26 cellular contexts compared by ENCODE assay signal in genomic region chr1:239025223-239025622, GRCh38.
DNase-seq lines count a peak whose midpoint lies in the region; ATAC-seq lines count a peak whose summit lies in the region.
"Had no signal": no experiment of that assay in that cellular context is flagged by ENCODE, and none has a peak within 500 bp of the region (broad histone marks: within the 10 kb centered on the region; RNA-seq: fewer than 3 reads in every experiment).

No MANE protein-coding gene starts in this region.

- no peak overlapping the region for H3K27ac ChIP-seq in mesenchymal stem cell (ENCODE audit: low read length, poor library complexity, severe bottlenecking)
- H3K27ac ChIP-seq: parathyroid adenoma, SJCRH30, upper lobe of left lung had no signal

- H3K23ac ChIP-seq in mesenchymal stem cell (ENCODE audit: low read length in 2 of 2), result no peak overlapping the region

- H2BK12ac ChIP-seq in mesenchymal stem cell (ENCODE audit: low read length in 2 of 2), result no peak overlapping the region

- no peak overlapping the region for H2BK120ac ChIP-seq in mesenchymal stem cell (ENCODE audit: low read depth, low read length)

- H3K4me3 ChIP-seq in mesenchymal stem cell (ENCODE audit: insufficient read depth in 1 of 2, low read depth in 1 of 2, low read length in 2 of 2), result no peak overlapping the region
- H3K4me3 ChIP-seq: SJCRH30, smooth muscle cell, upper lobe of left lung had no signal

- no peak overlapping the region for H3K4me2 ChIP-seq in mesenchymal stem cell (ENCODE audit: low read length, poor library complexity, severe bottlenecking)
- H3K4me2 ChIP-seq: smooth muscle cell had no signal

- H3K18ac ChIP-seq in mesenchymal stem cell (ENCODE audit: low read depth in 1 of 2, low read length in 2 of 2), result no peak overlapping the region

- no peak overlapping the region for H4K8ac ChIP-seq in mesenchymal stem cell (ENCODE audit: low read length)

- H2BK15ac ChIP-seq in mesenchymal stem cell (ENCODE audit: low read depth, poor library complexity, severe bottlenecking), result no peak overlapping the region

- no peaks in the 10 kb centered on the region for H3K36me3 ChIP-seq in mesenchymal stem cell (ENCODE audit: control insufficient read depth in 1 of 2, insufficient read depth in 2 of 2, low read depth in 1 of 2, low read length in 2 of 2)
- H3K36me3 ChIP-seq: SJCRH30, upper lobe of left lung had no signal

- no peak overlapping the region for H4K91ac ChIP-seq in mesenchymal stem cell (ENCODE audit: low read length)

- H3K14ac ChIP-seq in mesenchymal stem cell (ENCODE audit: low read length in 2 of 2), result no peak overlapping the region

- no peak overlapping the region for H3K4ac ChIP-seq in mesenchymal stem cell (ENCODE audit: low read depth in 1 of 2, low read length in 2 of 2)

- no peaks in the 10 kb centered on the region for H3K79me1 ChIP-seq in mesenchymal stem cell (replicated peaks; ENCODE audit: low read length, poor library complexity, severe bottlenecking)

- H3K9ac ChIP-seq in mesenchymal stem cell (ENCODE audit: low read length), result no peak overlapping the region
- H3K9ac ChIP-seq: parathyroid adenoma had no signal

- no peaks in the 10 kb centered on the region for H3K4me1 ChIP-seq in mesenchymal stem cell (ENCODE audit: control insufficient read depth, insufficient read depth, low read depth, low read length)
- H3K4me1 ChIP-seq: parathyroid adenoma, SJCRH30, upper lobe of left lung had no signal

- H2BK5ac ChIP-seq in mesenchymal stem cell (ENCODE audit: low read depth, low read length, poor library complexity, severe bottlenecking), result no peak overlapping the region

- no peaks in the 10 kb centered on the region for H3K27me3 ChIP-seq in mesenchymal stem cell (ENCODE audit: control insufficient read depth in 1 of 2, insufficient read depth in 1 of 2, low read length in 2 of 2)
- H3K27me3 ChIP-seq: SJCRH30, upper lobe of left lung had no signal

- 92% methylated on average over 7 of the region's 7 CpGs for WGBS in mesenchymal stem cell

- H3K9me3 ChIP-seq in mesenchymal stem cell (ENCODE audit: control insufficient read depth, low read length), result peaks cover 10% of the 10 kb centered on the region
- H3K9me3 ChIP-seq: SJCRH30, upper lobe of left lung had no signal

- peak; percentile 88 for ATAC-seq in HG02885 (IDR thresholded peaks at IDR 0.05; ENCODE audit: poor library complexity, unreplicated experiment)
- ATAC-seq: activated CD4-positive, alpha-beta T cell treated with anti-CD3 and anti-CD28 coated beads for 36 hours; left colon; Panc1 had no signal

- peak; percentile 24 for DNase-seq in CD1c-positive myeloid dendritic cell (ENCODE audit: extremely low spot score)
- DNase-seq in NAMALWA (ENCODE audit: low spot score), result peak; percentile 3
- peak; percentile 98 for DNase-seq in SKM-1 treated with dmso at 0.1 percent for 144 hours (lab: John Stamatoyannopoulos, UW; ENCODE audit: unreplicated experiment)
- no peak for DNase-seq in mesenchymal stem cell
- DNase-seq in NCI-H82 (lab: John Stamatoyannopoulos, UW), result no peak
- no peak for DNase-seq in anterior cingulate cortex (lab: John Stamatoyannopoulos, UW)
- no peak for DNase-seq in NCI-H1436 (lab: John Stamatoyannopoulos, UW)
- DNase-seq: activated CD4-positive, alpha-beta T cell treated with anti-CD3 and anti-CD28 coated beads for 36 hours; activated CD8-positive, alpha-beta memory T cell treated with anti-CD3 and anti-CD28 coated beads for 24 hours; activated gamma-delta T cell treated with Interleukin-2 at 50 U/mL for 16 hours; activated T-cell treated with anti-CD3 and anti-CD28 coated beads, Interleukin-2, amount 50 U/mL, for 1 hour; DMS153; HCEC 1CT; hippocampal formation; left colon; mammary epithelial cell; NCI-H2081 treated with DMSO at 0.1 percent for 48 hours; NCI-H446; SJCRH30; stimulated activated CD4-positive, alpha-beta T cell treated with anti-CD3 and anti-CD28 coated beads, Interleukin-1b, Interleukin-23, amount 100 ng/mL, for 48 hours; T-helper 1 cell; upper lobe of left lung had no signal

- H2AK5ac ChIP-seq in mesenchymal stem cell (ENCODE audit: low read length, severe bottlenecking), result no peak overlapping the region

- no peak overlapping the region for H2AFZ ChIP-seq in mesenchymal stem cell (ENCODE audit: low read depth, low read length)
- H2AFZ ChIP-seq: parathyroid adenoma had no signal

Comparison
In these comparisons a context has a peak if more than half of its experiments do, and no peak if none do; other contexts are left out.
1. DNase-seq: peak in CD1c-positive myeloid dendritic cell (single experiment), NAMALWA (single experiment) and SKM-1 treated with dmso at 0.1 percent for 144 hours (single experiment); none in mesenchymal stem cell (single experiment), NCI-H82 (single experiment), anterior cingulate cortex (0 of 58) and NCI-H1436 (single experiment).